13 cellular contexts compared by ENCODE assay signal in genomic region chr2:241270531-241270930, GRCh38. TPM values are rescaled to one million over a fixed set of nuclear protein-coding genes. Genes with fewer than 3 reads are reported as not detected.
DNase-seq lines count a peak whose midpoint lies in the region; ATAC-seq and TF ChIP-seq lines count a peak whose summit lies in the region.
"Had no signal": no experiment of that assay in that cellular context is flagged by ENCODE, and none has a peak within 500 bp of the region (broad histone marks: within the 10 kb centered on the region; RNA-seq: fewer than 3 reads in every experiment).

No MANE protein-coding gene starts in this region.

- peak overlapping the region; percentile 86 for H3K27ac Mint-ChIP-seq in T-helper 17 cell

- H3K4me1 ChIP-seq in SK-N-SH (ENCODE audit: control insufficient read depth in 1 of 2, insufficient read depth in 2 of 2, low read depth in 1 of 2, low read length in 1 of 2) (peaks cover 19 to 38% of the 10 kb centered on the region in 2 experiments; a peak in 3 of 4 replicates), rectal smooth muscle tissue (ENCODE audit: control insufficient read depth, insufficient read depth, low read length) (peaks cover 10% of the 10 kb centered on the region)

- ATAC-seq in SK-N-SH treated with all-trans-retinoic acid at 6 μM for 48 hours (no peak), T-helper 17 cell (no peak), GM21717 (IDR thresholded peaks at IDR 0.05; ENCODE audit: unreplicated experiment) (no peak)

- no peak for TF ChIP-seq RAD21 in SK-N-SH (IDR thresholded peaks at IDR 0.05; ENCODE audit: low read length)

- no peak overlapping the region for H2AFZ ChIP-seq in SK-N-SH (ENCODE audit: low read depth)

- no peaks in the 10 kb centered on the region for H3K27me3 ChIP-seq in SK-N-SH (ENCODE audit: insufficient read depth)
- no peaks in the 10 kb centered on the region for H3K27me3 ChIP-seq in rectal smooth muscle tissue (ENCODE audit: control insufficient read depth, insufficient read depth, low read length)

- POLR2A ChIA-PET in SK-N-SH (lab: Yijun Ruan, JAX): no interaction called here

- peak overlapping the region; percentile 93 for H3K4me2 ChIP-seq in SK-N-SH

- H3K36me3 ChIP-seq in SK-N-SH (replicated peaks in 1 of 2; ENCODE audit: control insufficient read depth in 1 of 2, insufficient read depth in 2 of 2, low read length in 1 of 2): peaks cover 18 to 35% of the 10 kb centered on the region in 2 experiments
- H3K36me3 ChIP-seq in rectal smooth muscle tissue (ENCODE audit: control insufficient read depth, insufficient read depth, low read length): peaks cover 7% of the 10 kb centered on the region

- DNase-seq in SK-N-SH: no peak
- DNase-seq in T-helper 17 cell: no peak
- no peak for DNase-seq in fibroblast of pulmonary artery (ENCODE audit: low read depth)
- DNase-seq in H4 (ENCODE audit: low spot score): no peak
- no peak for DNase-seq in stimulated activated CD4-positive, alpha-beta T cell treated with anti-CD3 and anti-CD28 coated beads, Interleukin-4, amount 100 ng/mL, for 1 hour
- DNase-seq: activated CD4-positive, CD25-positive, alpha-beta regulatory T cell treated with anti-CD3 and anti-CD28 coated beads, Interleukin-2, amount 50 U/mL, for 72 hours; dermis blood vessel endothelial cell; kidney glomerular epithelial cell; stimulated activated CD4-positive, alpha-beta T cell treated with anti-CD3 and anti-CD28 coated beads, Interleukin-4, amount 100 ng/mL, for 24 hours had no signal

- H3K9me2 ChIP-seq in SK-N-SH: no peaks in the 10 kb centered on the region

- peaks cover 65% of the 10 kb centered on the region for H4K20me1 ChIP-seq in SK-N-SH (ENCODE audit: insufficient read depth)

- no peak overlapping the region for H3K27ac ChIP-seq in SK-N-SH (ENCODE audit: low read depth in 2 of 2, low read length in 1 of 2)
- no peak overlapping the region for H3K27ac ChIP-seq in rectal smooth muscle tissue (ENCODE audit: low read depth, low read length)

- CTCF ChIA-PET in SK-N-SH (lab: Yijun Ruan, JAX): interaction anchor here (0.6 kb wide), 1 partner anchor 43 kb away, joined by 3 read pairs; no protein-coding TSS in a partner anchor

- H3K4me1 Mint-ChIP-seq in T-helper 17 cell: peaks cover 43% of the 10 kb centered on the region

- H3K36me3 Mint-ChIP-seq in T-helper 17 cell (ENCODE audit: low read depth): peaks cover 4% of the 10 kb centered on the region

- H3K4me3 Mint-ChIP-seq in T-helper 17 cell: peak overlapping the region; percentile 94

- H3K9ac ChIP-seq in SK-N-SH (peak overlapping the region; percentile 87; the same call in 1 of the 2 replicates), rectal smooth muscle tissue (ENCODE audit: low read length) (no peak overlapping the region)

- TF ChIP-seq EP300 in SK-N-SH (IDR thresholded peaks at IDR 0.05; ENCODE audit: borderline replicate concordance in 1 of 2, low read depth in 1 of 2, low read length in 1 of 2): no peak

- peaks cover 96% of the 10 kb centered on the region for H3K79me2 ChIP-seq in SK-N-SH (ENCODE audit: insufficient read depth)

- peaks cover 6% of the 10 kb centered on the region for H3F3A ChIP-seq in SK-N-SH (replicated peaks; ENCODE audit: insufficient read depth)

- no peak for TF ChIP-seq CTCF in SK-N-SH (IDR thresholded peaks at IDR 0.05)
- no peak for TF ChIP-seq CTCF in fibroblast of pulmonary artery (IDR thresholded peaks at IDR 0.05; ENCODE audit: low read length, missing control alignments)

- 73% methylated on average over 5 of the region's 5 CpGs for WGBS in SK-N-SH (ENCODE audit: low lambda C conversion rate)

- no peaks in the 10 kb centered on the region for H3K27me3 Mint-ChIP-seq in T-helper 17 cell

- H3K4me3 ChIP-seq in SK-N-SH (ENCODE audit: low read depth in 2 of 2, low read length in 1 of 2) (peak overlapping the region; percentile 77 to 87; a peak in 3 of 4 replicates), fibroblast of pulmonary artery (replicated peaks; ENCODE audit: low read depth, low read length) (peak overlapping the region; percentile 87), rectal smooth muscle tissue (ENCODE audit: low read length) (peak overlapping the region; percentile 78)

- peaks cover 1% of the 10 kb centered on the region; the same call in 1 of the 2 replicates for H3K9me3 ChIP-seq in SK-N-SH
- no peaks in the 10 kb centered on the region for H3K9me3 ChIP-seq in T-helper 17 cell (ENCODE audit: control insufficient read depth, low read length, poor library complexity, severe bottlenecking)
- H3K9me3 ChIP-seq: HAP-1 had no signal

TF ChIP-seq in SK-N-SH, 30 proteins besides CTCF, POLR2A, EP300 and RAD21 (continues in another document):
- no peak for TF ChIP-seq USF2 (IDR thresholded peaks at IDR 0.05; ENCODE audit: borderline replicate concordance, low read depth, low read length)
- TF ChIP-seq JUND (IDR thresholded peaks at IDR 0.05): no peak
- no peak for TF ChIP-seq POLR2AphosphoS5 (IDR thresholded peaks at IDR 0.05; ENCODE audit: low read depth, low read length)
- TF ChIP-seq GABPA (IDR thresholded peaks at IDR 0.05; ENCODE audit: low read depth): no peak
- no peak for TF ChIP-seq NFIC (IDR thresholded peaks at IDR 0.05; ENCODE audit: borderline replicate concordance)
- TF ChIP-seq YY1 (IDR thresholded peaks at IDR 0.05; ENCODE audit: low read depth): no peak

TF ChIP-seq in SK-N-SH treated with all-trans-retinoic acid at 6 μM for 48 hours, 23 proteins besides CTCF, POLR2A, EP300 and RAD21:
- TF ChIP-seq TOX (CRISPR knock-in tag; IDR thresholded peaks at IDR 0.05; ENCODE audit: borderline replicate concordance): no peak
- no peak for TF ChIP-seq OSR1 (CRISPR knock-in tag; IDR thresholded peaks at IDR 0.05)

RNA-seq across cellular contexts. Expression of gene HDLBP, which starts 44.9 kb away (rescaled TPM):
- polyA plus RNA-seq in SK-N-SH (2012; rRNA removed): 211 and 263 TPM in 2 replicates
- polyA plus RNA-seq in SK-N-SH (2012; cell fraction: cytosol; rRNA removed): 190 and 208 TPM in 2 replicates
- 430 and 440 TPM in 2 replicates for polyA plus RNA-seq in SK-N-SH (2012; cell fraction: nucleus; rRNA removed)
- total RNA-seq in T-helper 17 cell: 100 to 1,000 TPM; 136 to 175 TPM
- 324 and 350 TPM in 2 replicates for total RNA-seq in H4 (2014; rRNA removed; shearing (Covaris generic))

RNA-seq across cellular contexts. Expression of gene SEPTIN2, which starts 45.2 kb away (rescaled TPM):
- 226 and 330 TPM in 2 replicates for polyA plus RNA-seq in SK-N-SH (2012; rRNA removed)
- 307 and 361 TPM in 2 replicates for polyA plus RNA-seq in SK-N-SH (2012; cell fraction: cytosol; rRNA removed)
- 212 and 449 TPM in 2 replicates for polyA plus RNA-seq in SK-N-SH (2012; cell fraction: nucleus; rRNA removed)
- 100 to 1,000 TPM; 190 to 216 TPM for total RNA-seq in T-helper 17 cell
- 250 and 279 TPM in 2 replicates for total RNA-seq in H4 (2014; rRNA removed; shearing (Covaris generic))
